In the genomic region with DNA sequence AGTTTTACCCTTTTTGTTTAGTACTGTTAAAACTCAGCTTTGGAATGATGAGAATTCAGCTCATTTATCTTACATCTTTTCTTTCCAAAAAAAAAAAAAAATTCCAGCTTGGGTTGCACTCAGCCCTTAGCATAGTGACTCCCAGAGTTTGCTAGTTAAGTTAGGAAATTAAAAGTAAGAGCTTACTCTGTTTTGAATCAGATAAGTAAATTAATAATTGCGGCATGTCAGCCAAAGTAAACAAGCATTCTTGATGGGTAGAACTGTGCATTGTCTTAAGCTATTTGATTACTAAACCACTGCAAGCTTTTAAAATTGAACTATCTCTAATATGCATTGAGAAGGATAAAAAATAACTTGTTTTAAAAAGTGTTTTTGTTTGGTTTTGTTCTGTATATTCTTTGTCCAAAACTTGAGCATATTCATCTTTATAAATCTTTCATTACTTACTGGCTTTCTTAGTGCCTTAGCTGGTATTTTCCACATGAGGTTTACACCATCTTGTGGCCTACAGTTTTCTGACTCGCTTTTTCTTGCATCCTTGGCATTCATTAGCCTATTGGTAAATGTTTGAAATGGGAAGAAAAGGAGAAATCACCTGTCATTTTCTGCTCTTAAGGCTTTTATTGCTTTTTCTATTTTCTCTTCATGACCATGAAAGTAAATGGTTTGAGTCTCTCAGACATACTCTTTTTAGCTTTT, we compare ENCODE assay signal across 13 cellular contexts.
DNase-seq lines count a peak whose midpoint lies in the region; ATAC-seq and TF ChIP-seq lines count a peak whose summit lies in the region.
"Had no signal": no experiment of that assay in that cellular context is flagged by ENCODE, and none has a peak within 500 bp of the region (broad histone marks: within the 10 kb centered on the region; RNA-seq: fewer than 3 reads in every experiment).

No MANE protein-coding gene starts in this region.

- intact Hi-C loops in sciatic nerve (cut with DNase I), result no loop called here

- peak; percentile 53 for DNase-seq in ELR (ENCODE audit: low read depth)
- DNase-seq in foreskin fibroblast, result peak in 1 of 2 donors; percentile 43
- DNase-seq in sciatic nerve (ENCODE audit: low spot score), result no peak
- no peak for DNase-seq in activated gamma-delta T cell (lab: John Stamatoyannopoulos, UW)
- DNase-seq: activated CD4-positive, alpha-beta T cell treated with anti-CD3 and anti-CD28 coated beads for 1 hour; activated naive CD4-positive, alpha-beta T cell treated with anti-CD3 and anti-CD28 coated beads for 36 hours; DMS 273 treated with DMSO at 0.1 percent for 48 hours; Peyer's patch; retina had no signal

- TF ChIP-seq CTCF in foreskin fibroblast (IDR thresholded peaks at IDR 0.05; ENCODE audit: low read depth, low read length), result peak; percentile 22

- ATAC-seq in SK-N-SH treated with all-trans-retinoic acid at 6 μM for 48 hours, result peak; percentile 60
- ATAC-seq in sciatic nerve, result peak; percentile 65
- no peak for ATAC-seq in HG03378 (IDR thresholded peaks at IDR 0.05; ENCODE audit: unreplicated experiment)
- ATAC-seq in HG03442 (IDR thresholded peaks at IDR 0.05; ENCODE audit: unreplicated experiment), result no peak
- ATAC-seq in HG03520 (IDR thresholded peaks at IDR 0.05; ENCODE audit: unreplicated experiment), result no peak

- H3K4me3 ChIP-seq in foreskin fibroblast (ENCODE audit: low read depth in 1 of 2, low read length in 2 of 2), result no peak overlapping the region
- H3K4me3 ChIP-seq: Peyer's patch had no signal

TF ChIP-seq in SK-N-SH treated with all-trans-retinoic acid at 6 μM for 48 hours, 23 proteins besides CTCF, POLR2A, EP300 and RAD21:
- TF ChIP-seq ZNF70 (CRISPR knock-in tag; IDR thresholded peaks at IDR 0.05) (no peak), TCF4 (CRISPR knock-in tag; IDR thresholded peaks at IDR 0.05; ENCODE audit: borderline replicate concordance) (peak; percentile 20; the same call in 1 of the 2 replicates), ISL1 (CRISPR knock-in tag; IDR thresholded peaks at IDR 0.05) (peak; percentile 95)
- TF ChIP-seq, protein P1, sequence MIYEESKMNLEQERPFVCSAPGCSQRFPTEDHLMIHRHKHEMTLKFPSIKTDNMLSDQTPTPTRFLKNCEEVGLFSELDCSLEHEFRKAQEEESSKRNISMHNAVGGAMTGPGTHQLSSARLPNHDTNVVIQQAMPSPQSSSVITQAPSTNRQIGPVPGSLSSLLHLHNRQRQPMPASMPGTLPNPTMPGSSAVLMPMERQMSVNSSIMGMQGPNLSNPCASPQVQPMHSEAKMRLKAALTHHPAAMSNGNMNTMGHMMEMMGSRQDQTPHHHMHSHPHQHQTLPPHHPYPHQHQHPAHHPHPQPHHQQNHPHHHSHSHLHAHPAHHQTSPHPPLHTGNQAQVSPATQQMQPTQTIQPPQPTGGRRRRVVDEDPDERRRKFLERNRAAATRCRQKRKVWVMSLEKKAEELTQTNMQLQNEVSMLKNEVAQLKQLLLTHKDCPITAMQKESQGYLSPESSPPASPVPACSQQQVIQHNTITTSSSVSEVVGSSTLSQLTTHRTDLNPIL (CRISPR knock-in tag; IDR thresholded peaks at IDR 0.05; ENCODE audit: low read depth), result peak; percentile 63; the same call in 1 of the 2 replicates

Comparison
In these comparisons a context has a peak if more than half of its experiments do, and no peak if none do; other contexts are left out.
1. ATAC-seq: peak in SK-N-SH treated with all-trans-retinoic acid at 6 μM for 48 hours (single experiment) and sciatic nerve (single experiment); none in HG03378 (single experiment), HG03442 (single experiment) and HG03520 (single experiment).